12 cellular contexts compared by ENCODE assay signal in the genomic region with DNA sequence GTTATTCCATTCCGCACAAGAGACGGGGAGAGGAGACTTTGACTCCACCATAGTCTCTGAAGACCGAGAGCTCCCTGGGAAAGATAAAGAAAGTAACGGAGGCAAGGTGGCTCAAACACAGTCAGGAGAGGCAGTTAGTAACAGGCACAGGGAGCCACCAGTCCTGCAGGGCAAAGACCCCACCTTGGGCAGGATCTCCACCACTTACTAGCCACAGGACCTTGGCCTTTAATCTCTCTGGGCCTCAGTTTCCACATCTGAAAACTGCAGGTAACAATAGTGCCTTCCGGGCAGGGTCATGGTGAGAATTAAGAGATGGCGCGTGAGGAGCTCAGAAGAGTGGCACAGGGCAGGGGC.
A peak's percentile ranks its signal among the peaks of the same experiment; 100 is the strongest.
DNase-seq lines count a peak whose midpoint lies in the region; ATAC-seq and TF ChIP-seq lines count a peak whose summit lies in the region.
"Had no signal": no experiment of that assay in that cellular context is flagged by ENCODE, and none has a peak within 500 bp of the region (broad histone marks: within the 10 kb centered on the region; RNA-seq: fewer than 3 reads in every experiment).

No MANE protein-coding gene starts in this region.

- no peak for ATAC-seq in IMR-90 (ENCODE audit: low read depth)
- peak; percentile 6 for ATAC-seq in activated naive CD8-positive, alpha-beta T cell treated with anti-CD3 and anti-CD28 coated beads, Interleukin-2, amount 50 U/mL, for 24 hours
- ATAC-seq in lung (ENCODE audit: insufficient read depth, low FRiP score), result no peak
- peak; percentile 18 to 29 for ATAC-seq in stimulated activated naive B cell treated with anti-CD40 and anti-IgM and Interleukin-4, amounts not matched to agents 10 μg/mL and 1 μg/mL and 100 μg/mL, for 72 hours (replicated peaks)
- ATAC-seq in GM19397 (IDR thresholded peaks at IDR 0.05; ENCODE audit: unreplicated experiment), result no peak
- ATAC-seq in HG03159 (IDR thresholded peaks at IDR 0.05; ENCODE audit: unreplicated experiment), result no peak

- peak overlapping the region; percentile 73 for H3K14ac ChIP-seq in IMR-90 (replicated peaks; ENCODE audit: low read depth, low read length)

- dilution Hi-C loops in IMR-90 (cut with HindIII; ENCODE audit: low sequenced_read_pairs, unreplicated experiment), result no loop called here

- H3K4me2 ChIP-seq in IMR-90 (ENCODE audit: low read depth, low read length), result peak overlapping the region; percentile 14; the same call in 1 of the 2 replicates

- TF ChIP-seq RAD21 in IMR-90 (IDR thresholded peaks at IDR 0.05; ENCODE audit: low read length), result no peak

- TF ChIP-seq POLR2A in IMR-90 (IDR thresholded peaks at IDR 0.05; ENCODE audit: low read depth, low read length), result no peak; the same call in 1 of the 2 replicates

- 100% methylated on average over 2 of the region's 7 CpGs; no CpG with 5 or more reads in 1 of the 2 experiments for WGBS in IMR-90 (ENCODE audit: extremely low coverage in 2 of 2, insufficient read length in 1 of 2), 2 experiments
- 91 to 95% methylated on average over 7 of the region's 7 CpGs for WGBS in lung, 2 donors

- H4K20me1 ChIP-seq in IMR-90 (ENCODE audit: insufficient read depth, low read length), result peaks cover 64% of the 10 kb centered on the region

- peaks cover 42% of the 10 kb centered on the region for H3K4me1 Mint-ChIP-seq in activated naive CD8-positive, alpha-beta T cell treated with anti-CD3 and anti-CD28 coated beads, Interleukin-2, amount 50 U/mL, for 24 hours
- H3K4me1 Mint-ChIP-seq in stimulated activated naive B cell treated with anti-CD40 and anti-IgM and Interleukin-4, amounts not matched to agents 10 μg/mL and 1 μg/mL and 100 μg/mL, for 72 hours, result peaks cover 64 to 85% of the 10 kb centered on the region in 2 donors

- H3K27me3 ChIP-seq in IMR-90 (ENCODE audit: control insufficient read depth, insufficient read depth, low read length) (no peaks in the 10 kb centered on the region), lung (ENCODE audit: control insufficient read depth, insufficient read depth) (no peaks in the 10 kb centered on the region), dorsolateral prefrontal cortex (peaks cover 0 to 44% (median 0%) of the 10 kb centered on the region in 45 donors)

- H3K9ac ChIP-seq in IMR-90 (ENCODE audit: low read depth, low read length), result no peak overlapping the region

- TF ChIP-seq CTCF in IMR-90 (conservative IDR thresholded peaks at IDR 0.05; ENCODE audit: low read depth, low read length) (no peak), lung (IDR thresholded peaks at IDR 0.05; ENCODE audit: control extremely low read depth, extremely low read depth) (no peak), foreskin fibroblast (IDR thresholded peaks at IDR 0.05; ENCODE audit: low read depth, low read length) (no peak), dorsolateral prefrontal cortex (IDR thresholded peaks at IDR 0.05 in 54 of 56, conservative IDR thresholded peaks at IDR 0.05 in 2 of 56; ENCODE audit: low read depth in 1 of 56, partially characterized antibody in 56 of 56) (no peak)

- H3K18ac ChIP-seq in IMR-90 (ENCODE audit: low read depth, low read length), result peak overlapping the region; percentile 45

- peak overlapping the region; percentile 86; the same call in 1 of the 2 replicates for H3K23ac ChIP-seq in IMR-90 (ENCODE audit: low read depth, low read length)

- H2BK120ac ChIP-seq in IMR-90 (ENCODE audit: low read depth, low read length), result peak overlapping the region; percentile 95

- peak overlapping the region; percentile 90 for H4K91ac ChIP-seq in IMR-90 (ENCODE audit: insufficient read depth, low read depth, low read length)

- H3K56ac ChIP-seq in IMR-90 (ENCODE audit: extremely low read depth, insufficient read depth, low read length), result peak overlapping the region; percentile 39; the same call in 1 of the 2 replicates

- no peak for DNase-seq in IMR-90
- no peak for DNase-seq in activated naive CD8-positive, alpha-beta T cell treated with anti-CD3 and anti-CD28 coated beads, Interleukin-2, amount 50 U/mL, for 24 hours
- no peak for DNase-seq in lung (ENCODE audit: low spot score)
- DNase-seq in stimulated activated naive B cell treated with anti-CD40 and anti-IgM and Interleukin-4, amounts not matched to agents 10 μg/mL and 1 μg/mL and 100 μg/mL, for 72 hours, result no peak
- DNase-seq in foreskin fibroblast, result no peak
- DNase-seq in dorsolateral prefrontal cortex, result no peak
- DNase-seq: activated T-cell treated with anti-CD3 and anti-CD28 coated beads, Interleukin-2, amount 50 U/mL, for 1 hour; NCI-H1092 treated with DMSO at 0.1 percent for 48 hours; NCI-H526 treated with DMSO at 0.1 percent for 48 hours; T-helper 9 cell had no signal

- no peaks in the 10 kb centered on the region for H3K27me3 Mint-ChIP-seq in activated naive CD8-positive, alpha-beta T cell treated with anti-CD3 and anti-CD28 coated beads, Interleukin-2, amount 50 U/mL, for 24 hours
- no peaks in the 10 kb centered on the region for H3K27me3 Mint-ChIP-seq in stimulated activated naive B cell treated with anti-CD40 and anti-IgM and Interleukin-4, amounts not matched to agents 10 μg/mL and 1 μg/mL and 100 μg/mL, for 72 hours

- no TSS peak for BruUV-seq in IMR-90 (replicated peaks; lab: Mats Ljungman, UMichigan)

- intact Hi-C loops in IMR-90 (cut with micrococcal nuclease) (loop anchor here (2.0 kb wide), 1 partner anchor 19 kb away; no protein-coding TSS in a partner anchor), dorsolateral prefrontal cortex (cut with DNase I) (no loop called here)

- peak overlapping the region; percentile 94 for H3K4ac ChIP-seq in IMR-90 (ENCODE audit: low read depth, low read length)

- H3K36me3 ChIP-seq in IMR-90 (ENCODE audit: control insufficient read depth, insufficient read depth, low read length), result peaks cover 4% of the 10 kb centered on the region; the same call in 1 of the 2 replicates
- peaks cover 0 to 1% of the 10 kb centered on the region in 2 donors for H3K36me3 ChIP-seq in lung (ENCODE audit: control insufficient read depth in 2 of 2, insufficient read depth in 2 of 2, low read length in 2 of 2)

- H3K9me1 ChIP-seq in IMR-90 (ENCODE audit: insufficient read depth, low read length), result peaks cover 59% of the 10 kb centered on the region

- no peak overlapping the region for H2AFZ ChIP-seq in IMR-90 (replicated peaks; ENCODE audit: low read length, poor library complexity)

- peak overlapping the region; percentile 95 for H2BK20ac ChIP-seq in IMR-90 (ENCODE audit: low read depth, low read length)

- CTCF ChIA-PET in IMR-90 (lab: Yijun Ruan, JAX), result interaction anchor here (0.6 kb wide), 1 partner anchor 1222 kb away, joined by 3 read pairs; no protein-coding TSS in a partner anchor

- POLR2A ChIA-PET in IMR-90 (lab: Charles Lee; ENCODE audit: unreplicated experiment), result no interaction called here

- H2AK5ac ChIP-seq in IMR-90 (ENCODE audit: low read depth, low read length), result peak overlapping the region; percentile 95

- in situ Hi-C loops in IMR-90 (cut with MboI; ENCODE audit: low sequenced_read_pairs), result no loop called here

- peaks cover 6% of the 10 kb centered on the region for H3K9me3 Mint-ChIP-seq in activated naive CD8-positive, alpha-beta T cell treated with anti-CD3 and anti-CD28 coated beads, Interleukin-2, amount 50 U/mL, for 24 hours
- peaks cover 0 to 2% of the 10 kb centered on the region in 2 donors for H3K9me3 Mint-ChIP-seq in stimulated activated naive B cell treated with anti-CD40 and anti-IgM and Interleukin-4, amounts not matched to agents 10 μg/mL and 1 μg/mL and 100 μg/mL, for 72 hours

- H2BK15ac ChIP-seq in IMR-90 (ENCODE audit: low read depth, low read length), result peak overlapping the region; percentile 85; the same call in 1 of the 3 replicates

- peak overlapping the region; percentile 41 for H2BK5ac ChIP-seq in IMR-90 (ENCODE audit: low read depth, low read length, poor library complexity, severe bottlenecking)

- H4K5ac ChIP-seq in IMR-90 (ENCODE audit: low read depth, low read length), result peak overlapping the region; percentile 1

- H3K27ac ChIP-seq in IMR-90 (ENCODE audit: insufficient read depth, low read length) (peak overlapping the region; percentile 54), lung (ENCODE audit: low read depth in 1 of 2, low read length in 1 of 2) (peak overlapping the region; percentile 90 to 93), dorsolateral prefrontal cortex (peak overlapping the region in 2 of 59 donors; percentile 26 to 31)

- H3K4me3 ChIP-seq in IMR-90 (ENCODE audit: insufficient read depth, low read depth, low read length) (no peak overlapping the region), lung (no peak overlapping the region), foreskin fibroblast (ENCODE audit: low read depth in 1 of 2, low read length in 2 of 2) (no peak overlapping the region), dorsolateral prefrontal cortex (no peak overlapping the region)

- peaks cover 55% of the 10 kb centered on the region for H3K4me1 ChIP-seq in IMR-90 (ENCODE audit: control insufficient read depth, insufficient read depth, low read length)
- H3K4me1 ChIP-seq in lung (ENCODE audit: control insufficient read depth in 2 of 2, insufficient read depth in 2 of 2, low read length in 2 of 2), result peaks cover 14 to 29% of the 10 kb centered on the region in 2 donors

- H3K27ac Mint-ChIP-seq in activated naive CD8-positive, alpha-beta T cell treated with anti-CD3 and anti-CD28 coated beads, Interleukin-2, amount 50 U/mL, for 24 hours, result peak overlapping the region; percentile 83
- H3K27ac Mint-ChIP-seq in stimulated activated naive B cell treated with anti-CD40 and anti-IgM and Interleukin-4, amounts not matched to agents 10 μg/mL and 1 μg/mL and 100 μg/mL, for 72 hours, result peak overlapping the region; percentile 99

- peaks cover 3% of the 10 kb centered on the region for H3K36me3 Mint-ChIP-seq in activated naive CD8-positive, alpha-beta T cell treated with anti-CD3 and anti-CD28 coated beads, Interleukin-2, amount 50 U/mL, for 24 hours (ENCODE audit: low read depth)
- H3K36me3 Mint-ChIP-seq in stimulated activated naive B cell treated with anti-CD40 and anti-IgM and Interleukin-4, amounts not matched to agents 10 μg/mL and 1 μg/mL and 100 μg/mL, for 72 hours, result peaks cover 3 to 13% of the 10 kb centered on the region in 2 donors

- peak overlapping the region; percentile 57 for H3K4me3 Mint-ChIP-seq in activated naive CD8-positive, alpha-beta T cell treated with anti-CD3 and anti-CD28 coated beads, Interleukin-2, amount 50 U/mL, for 24 hours
- H3K4me3 Mint-ChIP-seq in stimulated activated naive B cell treated with anti-CD40 and anti-IgM and Interleukin-4, amounts not matched to agents 10 μg/mL and 1 μg/mL and 100 μg/mL, for 72 hours, result peak overlapping the region; percentile 74 to 80

- peak overlapping the region; percentile 18 for H2AK9ac ChIP-seq in IMR-90 (replicated peaks; ENCODE audit: low read depth, low read length, poor library complexity)

- H3K9me3 ChIP-seq in IMR-90 (ENCODE audit: control insufficient read depth, insufficient read depth, low read length) (no peaks in the 10 kb centered on the region), lung (ENCODE audit: control insufficient read depth in 2 of 2, insufficient read depth in 1 of 2, low read length in 1 of 2) (no peaks in the 10 kb centered on the region)

- H3K79me1 ChIP-seq in IMR-90 (ENCODE audit: low read depth in 1 of 2, low read length in 2 of 2), result peaks cover 46 to 84% of the 10 kb centered on the region in 2 experiments

- peak overlapping the region; percentile 16 to 81; a peak in 2 of 4 replicates for H4K8ac ChIP-seq in IMR-90 (ENCODE audit: low read depth in 2 of 2, low read length in 2 of 2)

TF ChIP-seq in IMR-90, 13 proteins besides CTCF, POLR2A, EP300 and RAD21:
- TF ChIP-seq MXI1 (IDR thresholded peaks at IDR 0.05; ENCODE audit: borderline replicate concordance, low read depth, low read length), result no peak

Comparison
In these comparisons a context has a peak if more than half of its experiments do, and no peak if none do; other contexts are left out.
1. ATAC-seq: peak in activated naive CD8-positive, alpha-beta T cell treated with anti-CD3 and anti-CD28 coated beads, Interleukin-2, amount 50 U/mL, for 24 hours (single experiment) and stimulated activated naive B cell treated with anti-CD40 and anti-IgM and Interleukin-4, amounts not matched to agents 10 μg/mL and 1 μg/mL and 100 μg/mL, for 72 hours (2 of 2); none in IMR-90 (single experiment), lung (single experiment), GM19397 (single experiment) and HG03159 (single experiment).